Comparison of ENCODE assay signal across 1 cellular context in the genomic region with DNA sequence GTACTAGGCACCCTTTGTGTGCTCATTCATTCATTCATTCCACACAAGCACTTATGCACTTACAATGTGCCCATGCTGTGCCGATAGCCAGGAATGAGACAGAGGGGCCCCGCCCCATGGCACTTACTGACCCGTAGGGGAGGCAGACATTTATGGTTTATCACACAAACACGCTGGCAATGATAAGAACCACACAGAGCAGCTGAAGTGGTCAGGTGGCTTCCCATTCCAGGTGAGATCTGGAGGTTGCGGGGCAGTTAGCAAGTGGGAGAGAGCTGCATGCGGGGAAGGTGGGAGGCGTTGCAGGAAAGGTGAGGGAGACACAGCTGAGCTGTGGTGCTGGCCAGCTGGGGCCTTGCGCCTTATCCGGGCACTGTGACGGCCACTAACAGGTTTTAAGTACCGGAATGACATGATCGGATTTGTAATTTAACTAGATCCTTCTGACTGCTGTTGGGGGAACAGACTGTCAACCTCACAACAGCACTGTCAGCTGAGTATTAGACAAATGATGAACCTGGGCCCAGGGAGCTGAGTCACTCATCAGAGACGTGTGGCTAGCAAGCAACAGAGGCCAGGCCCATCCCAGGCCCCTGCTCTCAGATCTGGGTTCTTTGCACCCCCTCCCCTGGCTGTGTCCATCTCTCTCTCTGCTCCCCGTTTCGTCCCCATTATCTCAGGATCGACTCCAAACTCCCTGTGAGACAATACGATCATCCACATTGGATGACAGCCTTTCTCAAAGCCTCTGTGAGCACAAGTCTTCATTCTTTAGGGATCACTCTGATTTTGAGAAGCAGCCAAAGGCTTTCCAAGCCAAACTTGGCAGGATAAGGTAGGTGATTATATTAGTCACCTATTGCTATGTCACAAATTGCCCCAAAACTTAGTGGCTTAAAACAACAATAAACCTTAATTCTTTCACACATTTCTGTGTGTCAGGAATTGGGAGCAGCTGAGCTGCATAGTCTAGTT.
TF ChIP-seq lines count a peak whose summit lies in the region.

No MANE protein-coding gene starts in this region.

TF ChIP-seq in SK-N-SH, 30 proteins besides CTCF, POLR2A, EP300 and RAD21 (continued from another document):
- TF ChIP-seq, protein P1, sequence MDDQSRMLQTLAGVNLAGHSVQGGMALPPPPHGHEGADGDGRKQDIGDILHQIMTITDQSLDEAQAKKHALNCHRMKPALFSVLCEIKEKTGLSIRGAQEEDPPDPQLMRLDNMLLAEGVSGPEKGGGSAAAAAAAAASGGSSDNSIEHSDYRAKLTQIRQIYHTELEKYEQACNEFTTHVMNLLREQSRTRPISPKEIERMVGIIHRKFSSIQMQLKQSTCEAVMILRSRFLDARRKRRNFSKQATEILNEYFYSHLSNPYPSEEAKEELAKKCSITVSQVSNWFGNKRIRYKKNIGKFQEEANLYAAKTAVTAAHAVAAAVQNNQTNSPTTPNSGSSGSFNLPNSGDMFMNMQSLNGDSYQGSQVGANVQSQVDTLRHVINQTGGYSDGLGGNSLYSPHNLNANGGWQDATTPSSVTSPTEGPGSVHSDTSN (IDR thresholded peaks at IDR 0.05) = peak; percentile 80
- TF ChIP-seq, protein P2, sequence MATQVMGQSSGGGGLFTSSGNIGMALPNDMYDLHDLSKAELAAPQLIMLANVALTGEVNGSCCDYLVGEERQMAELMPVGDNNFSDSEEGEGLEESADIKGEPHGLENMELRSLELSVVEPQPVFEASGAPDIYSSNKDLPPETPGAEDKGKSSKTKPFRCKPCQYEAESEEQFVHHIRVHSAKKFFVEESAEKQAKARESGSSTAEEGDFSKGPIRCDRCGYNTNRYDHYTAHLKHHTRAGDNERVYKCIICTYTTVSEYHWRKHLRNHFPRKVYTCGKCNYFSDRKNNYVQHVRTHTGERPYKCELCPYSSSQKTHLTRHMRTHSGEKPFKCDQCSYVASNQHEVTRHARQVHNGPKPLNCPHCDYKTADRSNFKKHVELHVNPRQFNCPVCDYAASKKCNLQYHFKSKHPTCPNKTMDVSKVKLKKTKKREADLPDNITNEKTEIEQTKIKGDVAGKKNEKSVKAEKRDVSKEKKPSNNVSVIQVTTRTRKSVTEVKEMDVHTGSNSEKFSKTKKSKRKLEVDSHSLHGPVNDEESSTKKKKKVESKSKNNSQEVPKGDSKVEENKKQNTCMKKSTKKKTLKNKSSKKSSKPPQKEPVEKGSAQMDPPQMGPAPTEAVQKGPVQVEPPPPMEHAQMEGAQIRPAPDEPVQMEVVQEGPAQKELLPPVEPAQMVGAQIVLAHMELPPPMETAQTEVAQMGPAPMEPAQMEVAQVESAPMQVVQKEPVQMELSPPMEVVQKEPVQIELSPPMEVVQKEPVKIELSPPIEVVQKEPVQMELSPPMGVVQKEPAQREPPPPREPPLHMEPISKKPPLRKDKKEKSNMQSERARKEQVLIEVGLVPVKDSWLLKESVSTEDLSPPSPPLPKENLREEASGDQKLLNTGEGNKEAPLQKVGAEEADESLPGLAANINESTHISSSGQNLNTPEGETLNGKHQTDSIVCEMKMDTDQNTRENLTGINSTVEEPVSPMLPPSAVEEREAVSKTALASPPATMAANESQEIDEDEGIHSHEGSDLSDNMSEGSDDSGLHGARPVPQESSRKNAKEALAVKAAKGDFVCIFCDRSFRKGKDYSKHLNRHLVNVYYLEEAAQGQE (IDR thresholded peaks at IDR 0.05; ENCODE audit: low read depth, low read length) = no peak
- TF ChIP-seq MXI1 (IDR thresholded peaks at IDR 0.05; ENCODE audit: low read depth, low read length) (no peak), NFIC (IDR thresholded peaks at IDR 0.05; ENCODE audit: borderline replicate concordance) (peak; percentile 70; the same call in 1 of the 2 replicates), CHD2 (IDR thresholded peaks at IDR 0.05; ENCODE audit: low read length, partially characterized antibody) (no peak)
